8 cellular contexts compared by ENCODE assay signal in genomic region chr1:15836511-15836771, GRCh38. TPM values are rescaled to one million over a fixed set of nuclear protein-coding genes. Genes with fewer than 3 reads are reported as not detected.
DNase-seq lines count a peak whose midpoint lies in the region; ATAC-seq and TF ChIP-seq lines count a peak whose summit lies in the region.
"Not testable (repeated sequence)": the region's sequence is repeated elsewhere in the genome, so short reads cannot be mapped to it uniquely, and the experiment has no call there.

No MANE protein-coding gene starts in this region.

- H3K4me3 Mint-ChIP-seq in IgD-negative memory B cell, result peak overlapping the region; percentile 92 to 97 (median 94)
- peak overlapping the region; percentile 81 for H3K4me3 Mint-ChIP-seq in WTC11

- not testable (repeated sequence) for H3K4me1 ChIP-seq in esophagus (ENCODE audit: control insufficient read depth in 2 of 2, insufficient read depth in 2 of 2, low read length in 1 of 2); ovary (ENCODE audit: insufficient read depth); testis
- peaks cover 0 to 20% (median 0%) of the 10 kb centered on the region in 4 donors for H3K4me1 ChIP-seq in right lobe of liver

- in situ Hi-C loops in astrocyte of the spinal cord (cut with HindIII; ENCODE audit: low sequenced_read_pairs), result not testable (repeated sequence)

- intact Hi-C loops in right lobe of liver (cut with DNase I); ovary (cut with DNase I): not testable (repeated sequence)
- intact Hi-C loops in testis (cut with DNase I; ENCODE audit: low total_unique reads), result loop anchor here (10.0 kb wide), 1 partner anchor 48 kb away; no protein-coding TSS in a partner anchor

- peak overlapping the region; percentile 56 for H3K4me3 ChIP-seq in astrocyte of the spinal cord (ENCODE audit: low read depth, low read length)
- H3K4me3 ChIP-seq in esophagus (ENCODE audit: low read depth in 1 of 2, low read length in 2 of 2), result peak overlapping the region; percentile 49 to 62
- peak overlapping the region; percentile 41 to 56 (median 54) for H3K4me3 ChIP-seq in right lobe of liver
- peak overlapping the region; percentile 53 for H3K4me3 ChIP-seq in ovary
- peak overlapping the region; percentile 84 to 89 for H3K4me3 ChIP-seq in testis

- ATAC-seq in WTC11, right lobe of liver: not testable (repeated sequence)

- not testable (repeated sequence) for H3K36me3 Mint-ChIP-seq in IgD-negative memory B cell, WTC11

- not testable (repeated sequence) for H3K9me3 ChIP-seq in esophagus (ENCODE audit: control insufficient read depth in 2 of 2, insufficient read depth in 1 of 2, low read depth in 1 of 2, low read length in 1 of 2); right lobe of liver; ovary; testis

- H3K4me1 Mint-ChIP-seq in IgD-negative memory B cell (peaks cover 9 to 32% (median 14%) of the 10 kb centered on the region in 3 donors), WTC11 (peaks cover 31% of the 10 kb centered on the region)

- whole genome bisulfite sequencing in esophagus, 2 donors, result 69 to 71% methylated on average over 14 of the region's 14 CpGs
- 74% methylated on average over 10 of the region's 14 CpGs for WGBS in right lobe of liver (ENCODE audit: insufficient coverage, low coverage, low lambda C conversion rate, missing lambda C conversion rate)
- 75 to 85% (median 80%) methylated on average over 14 of the region's 14 CpGs for WGBS in ovary, 3 donors
- 39 to 67% methylated on average over 14 of the region's 14 CpGs for WGBS in testis, 2 donors

- not testable (repeated sequence) for TF ChIP-seq EP300 in ovary (IDR thresholded peaks at IDR 0.05)

- H3K27me3 Mint-ChIP-seq in IgD-negative memory B cell; WTC11 (ENCODE audit: low read depth): not testable (repeated sequence)

- H3K27ac Mint-ChIP-seq in IgD-negative memory B cell, result peak overlapping the region; percentile 98 to 100 (median 99)
- peak overlapping the region; percentile 99 for H3K27ac Mint-ChIP-seq in WTC11

- H3K27ac ChIP-seq in C4-2B, result peak overlapping the region; percentile 98
- peak overlapping the region; percentile 94 to 100 for H3K27ac ChIP-seq in esophagus (ENCODE audit: low read depth in 2 of 2, low read length in 1 of 2)
- peak overlapping the region; percentile 95 to 100 (median 97) for H3K27ac ChIP-seq in right lobe of liver
- H3K27ac ChIP-seq in ovary, result peak overlapping the region; percentile 23 to 99
- peak overlapping the region; percentile 96 to 100 for H3K27ac ChIP-seq in testis

- DNase-seq in WTC11 (ENCODE audit: low spot score); astrocyte of the spinal cord (ENCODE audit: low read depth, low spot score); right lobe of liver; testis: not testable (repeated sequence)
- peak in 4 of 5 donors; percentile 49 to 58 (median 54) for DNase-seq in ovary

- not testable (repeated sequence) for TF ChIP-seq POLR2A in right lobe of liver (IDR thresholded peaks at IDR 0.05); ovary (IDR thresholded peaks at IDR 0.05); testis (IDR thresholded peaks at IDR 0.05)

- not testable (repeated sequence) for H3K9me3 Mint-ChIP-seq in IgD-negative memory B cell, WTC11

- not testable (repeated sequence) for TF ChIP-seq CTCF in C4-2B (conservative IDR thresholded peaks at IDR 0.05); WTC11 (IDR thresholded peaks at IDR 0.05); astrocyte of the spinal cord (IDR thresholded peaks at IDR 0.05; ENCODE audit: low read depth, low read length); right lobe of liver (IDR thresholded peaks at IDR 0.05); ovary (IDR thresholded peaks at IDR 0.05); testis (IDR thresholded peaks at IDR 0.05)

- not testable (repeated sequence) for H3K27me3 ChIP-seq in esophagus (ENCODE audit: control insufficient read depth in 1 of 2, insufficient read depth in 2 of 2, low read length in 2 of 2); right lobe of liver; ovary; testis

- CTCF ChIA-PET in WTC11 (lab: Charles Lee), result interaction anchor here (1.0 kb wide), 1 partner anchor 11 kb away, joined by 3 read pairs; the partner anchor contains the start of gene SPEN

- POLR2A ChIA-PET in WTC11 (lab: Charles Lee), result interaction anchor here (0.7 to 3.7 kb wide), 2 partner anchors 12 to 137 kb away, joined by 4 to 51 read pairs; partner anchors contain the start of gene SPEN

- not testable (repeated sequence) for H3K36me3 ChIP-seq in esophagus (ENCODE audit: control insufficient read depth in 2 of 2, insufficient read depth in 2 of 2, low read length in 1 of 2); right lobe of liver; ovary; testis (ENCODE audit: low read depth, missing control alignments)

RNA-seq across cellular contexts. Expression of gene SPEN, which starts 11.1 kb away (rescaled TPM):
- polyA plus RNA-seq in IgD-negative memory B cell, result 43.2 TPM
- total RNA-seq in WTC11 (2021), result 48.5 to 50.2 TPM (median 48.8 TPM) in 3 replicates
- polyA plus RNA-seq in esophagus, result 10 to 100 TPM; 14.4 to 15.3 TPM
- total RNA-seq in right lobe of liver, result 10 to 100 TPM; 13.5 to 33.7 (median 23.2) TPM
- 10 to 100 TPM; 38.0 to 93.2 (median 65.6) TPM for total RNA-seq in ovary
- 10 to 100 TPM; 30.5 to 41.7 TPM for polyA plus RNA-seq in ovary
- 10 to 100 TPM; 53.2 to 60.6 TPM for total RNA-seq in testis
- 54.8 TPM for polyA plus RNA-seq in testis (ENCODE audit: insufficient read depth, low read depth, low replicate concordance)

RNA-seq across cellular contexts. Expression of gene UQCRHL, which starts 29.0 kb away (rescaled TPM):
- polyA plus RNA-seq in IgD-negative memory B cell, result 1.3 TPM
- 2.6 to 3.8 TPM (median 2.7 TPM) in 3 replicates for total RNA-seq in WTC11 (2021)
- 1 to 10 TPM; 1.9 to 2.0 TPM for polyA plus RNA-seq in esophagus
- total RNA-seq in right lobe of liver, result 1 to 10 TPM in 2 of 6 experiments, under 1 TPM in 4; 0.42 to 1.1 (median 0.51) TPM
- total RNA-seq in ovary, result 1 to 10 TPM in 6 of 7 donors, under 1 TPM in 1; 0.65 to 3.3 (median 1.2) TPM
- 1 to 10 TPM; 1.4 to 5.6 TPM for polyA plus RNA-seq in ovary
- 1 to 10 TPM; 1.5 to 2.0 TPM for total RNA-seq in testis
- 2.5 TPM for polyA plus RNA-seq in testis (ENCODE audit: insufficient read depth, low read depth, low replicate concordance)
